8 cellular contexts compared by ENCODE assay signal in genomic region chr6:24718449-24719124, GRCh38. TPM values are rescaled to one million over a fixed set of nuclear protein-coding genes. Genes with fewer than 3 reads are reported as not detected.
DNase-seq lines count a peak whose midpoint lies in the region; ATAC-seq and TF ChIP-seq lines count a peak whose summit lies in the region.

No MANE protein-coding gene starts in this region.

- H3K27me3 ChIP-seq in left ventricle myocardium inferior (ENCODE audit: low read depth) (no peaks in the 10 kb centered on the region), vagina (no peaks in the 10 kb centered on the region)

- TF ChIP-seq CTCF in left ventricle myocardium inferior (IDR thresholded peaks at IDR 0.05; ENCODE audit: borderline replicate concordance): no peak
- no peak for TF ChIP-seq CTCF in astrocyte of the spinal cord (IDR thresholded peaks at IDR 0.05; ENCODE audit: low read depth, low read length)
- no peak for TF ChIP-seq CTCF in vagina (IDR thresholded peaks at IDR 0.05)

- DNase-seq in left ventricle myocardium inferior (no peak), Right ventricle myocardium superior (no peak), astrocyte of the spinal cord (ENCODE audit: low read depth, low spot score) (no peak), medulla oblongata (ENCODE audit: extremely low spot score) (peak; percentile 12), vagina (ENCODE audit: extremely low spot score in 2 of 2) (no peak), T-helper 9 cell (no peak)

- intact Hi-C loops in left ventricle myocardium inferior (cut with micrococcal nuclease): no loop called here
- intact Hi-C loops in Right ventricle myocardium superior (cut with DNase I): no loop called here
- intact Hi-C loops in vagina (cut with DNase I): no loop called here

- in situ Hi-C loops in astrocyte of the spinal cord (cut with HindIII; ENCODE audit: low sequenced_read_pairs): no loop called here

- no peaks in the 10 kb centered on the region for H3K9me3 ChIP-seq in left ventricle myocardium inferior (replicated peaks)
- H3K9me3 ChIP-seq in vagina: no peaks in the 10 kb centered on the region

- H3K27ac ChIP-seq in left ventricle myocardium inferior (replicated peaks) (peak overlapping the region; percentile 100), vagina (peak overlapping the region; percentile 99)

- peaks cover 35% of the 10 kb centered on the region for H3K36me3 ChIP-seq in left ventricle myocardium inferior
- peaks cover 0 to 25% of the 10 kb centered on the region in 2 donors for H3K36me3 ChIP-seq in vagina

- ATAC-seq in Right ventricle myocardium superior (ENCODE audit: poor library complexity) (no peak), esophagus mucosa (no peak), HG03571 (IDR thresholded peaks at IDR 0.05; ENCODE audit: unreplicated experiment) (no peak)

- H3K4me1 ChIP-seq in left ventricle myocardium inferior: peaks cover 80% of the 10 kb centered on the region
- H3K4me1 ChIP-seq in vagina: peaks cover 55% of the 10 kb centered on the region

- H3K4me3 ChIP-seq in left ventricle myocardium inferior: peak overlapping the region; percentile 90
- H3K4me3 ChIP-seq in astrocyte of the spinal cord (ENCODE audit: low read depth, low read length): peak overlapping the region; percentile 100
- peak overlapping the region; percentile 60 to 93 for H3K4me3 ChIP-seq in vagina

- no peak for TF ChIP-seq POLR2A in vagina (IDR thresholded peaks at IDR 0.05)

RNA-seq across cellular contexts. Expression of gene C6orf62, which starts 0.4 kb away (rescaled TPM):
- total RNA-seq in left ventricle myocardium inferior: 40.4 TPM
- 37.6 TPM for total RNA-seq in Right ventricle myocardium superior
- 45.2 TPM for total RNA-seq in vagina
- total RNA-seq in esophagus mucosa: 63.0 TPM

RNA-seq across cellular contexts. Expression of gene ACOT13, which starts 51.7 kb away (rescaled TPM):
- total RNA-seq in left ventricle myocardium inferior: 59.2 TPM
- 74.3 TPM for total RNA-seq in Right ventricle myocardium superior
- 4.4 TPM for total RNA-seq in vagina
- 11.2 TPM for total RNA-seq in esophagus mucosa

RNA-seq across cellular contexts. Expression of gene TDP2, which starts 51.9 kb away (rescaled TPM):
- total RNA-seq in left ventricle myocardium inferior (22.1 TPM), Right ventricle myocardium superior (20.3 TPM), vagina (28.7 TPM), esophagus mucosa (16.1 TPM)

RNA-seq across cellular contexts. Expression of gene GMNN, which starts 56.1 kb away (rescaled TPM):
- total RNA-seq in left ventricle myocardium inferior (8.1 TPM), Right ventricle myocardium superior (7.1 TPM), vagina (13.5 TPM), esophagus mucosa (14.9 TPM)
